ENCODE assay signal across 22 cellular contexts in genomic region chr16:34801875-34802274, GRCh38.
"Had no signal": no experiment of that assay in that cellular context is flagged by ENCODE, and none has a peak within 500 bp of the region (broad histone marks: within the 10 kb centered on the region; RNA-seq: fewer than 3 reads in every experiment).

No MANE protein-coding gene starts in this region.

- H3K27ac ChIP-seq: epithelial cell of prostate, esophagus muscularis mucosa, gastroesophageal sphincter, parathyroid adenoma, sigmoid colon, skin epidermis, thoracic aorta, transverse colon had no signal

- H3K9ac ChIP-seq: parathyroid adenoma had no signal

- H3K27me3 ChIP-seq: transverse colon had no signal

- H3K4me3 ChIP-seq: esophagus muscularis mucosa, gastroesophageal sphincter, sigmoid colon, skin epidermis, thoracic aorta, transverse colon had no signal

- ATAC-seq: effector memory CD8-positive, alpha-beta T cell; gastroesophageal sphincter; left colon; left ventricle myocardium superior; naive thymus-derived CD4-positive, alpha-beta T cell; stimulated activated naive B cell treated with anti-CD40 and anti-IgM and Interleukin-4, amounts not matched to agents 10 μg/mL and 1 μg/mL and 100 μg/mL, for 72 hours; stimulated activated naive CD8-positive, alpha-beta T cell treated with anti-CD3 and anti-CD28 coated beads, Interleukin-15, amount 100 ng/mL, for 72 hours had no signal

- DNase-seq: effector memory CD8-positive, alpha-beta T cell; glutamatergic neuron; immature natural killer cell; left colon; left ventricle myocardium superior; mesendoderm; naive thymus-derived CD4-positive, alpha-beta T cell; nephron progenitor cell; sigmoid colon; stimulated activated CD4-positive, alpha-beta T cell treated with anti-CD3 and anti-CD28 coated beads, Interleukin-2, amount 100 ng/mL, for 24 hours; stimulated activated CD4-positive, alpha-beta T cell treated with anti-CD3 and anti-CD28 coated beads, Interleukin-4, amount 100 ng/mL, for 4 hours; stimulated activated naive B cell treated with anti-CD40 and anti-IgM and Interleukin-4, amounts not matched to agents 10 μg/mL and 1 μg/mL and 100 μg/mL, for 72 hours; stimulated activated naive CD8-positive, alpha-beta T cell treated with anti-CD3 and anti-CD28 coated beads, Interleukin-15, amount 100 ng/mL, for 72 hours; substantia nigra; transverse colon had no signal

- H3K9me3 ChIP-seq: thoracic aorta had no signal

- H3K36me3 ChIP-seq: esophagus muscularis mucosa, gastroesophageal sphincter, sigmoid colon, thoracic aorta, transverse colon had no signal

- H3K4me1 ChIP-seq: esophagus muscularis mucosa, gastroesophageal sphincter, parathyroid adenoma, sigmoid colon, transverse colon had no signal

- FAIRE-seq: keratinocyte had no signal
